Comparison of ENCODE assay signal across 8 cellular contexts in the genomic region with DNA sequence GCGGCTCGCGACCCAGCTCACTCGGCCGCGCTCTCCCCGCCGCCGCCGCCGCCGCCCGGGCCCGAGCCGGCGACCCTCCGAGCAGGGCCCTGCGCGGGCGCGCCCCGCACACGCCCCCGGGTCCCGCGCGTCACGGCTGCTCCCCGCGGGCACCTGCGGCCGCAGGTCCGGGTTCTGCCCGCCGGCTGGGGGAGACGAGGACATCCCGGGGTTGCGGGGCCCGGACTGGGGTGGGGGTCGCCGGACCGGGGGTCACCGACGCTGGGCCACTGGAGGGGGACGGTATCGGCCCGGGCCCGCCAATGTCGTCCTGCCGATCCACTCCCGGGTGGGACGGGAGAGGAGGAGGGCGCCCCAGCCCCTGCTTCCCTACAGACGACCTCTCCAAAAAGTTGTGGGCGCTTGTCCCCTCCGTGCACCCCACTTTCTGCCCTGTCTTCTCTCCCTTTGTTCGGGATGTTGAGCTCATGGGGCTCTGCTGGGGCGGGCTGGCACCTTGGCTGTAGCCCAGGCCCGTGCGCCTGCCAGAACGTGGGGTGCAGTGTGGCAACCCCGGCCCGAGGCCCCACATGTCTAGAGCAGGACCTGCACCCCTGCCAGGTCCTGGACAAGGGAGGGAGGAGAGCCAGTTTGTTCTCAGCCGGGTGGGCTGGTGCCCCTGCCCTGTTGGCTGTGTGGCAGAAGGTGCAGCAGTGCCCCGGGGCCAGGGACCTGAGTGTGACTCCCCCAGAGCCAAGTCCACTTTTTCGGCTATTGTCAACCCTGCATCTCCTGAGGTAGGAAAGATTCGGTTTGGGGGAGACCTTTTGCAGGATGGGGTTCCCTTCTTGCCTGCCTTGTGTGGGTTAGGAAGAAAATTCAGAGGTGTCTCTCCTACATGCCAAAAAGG. TPM values are rescaled to one million over a fixed set of nuclear protein-coding genes. Genes with fewer than 3 reads are reported as not detected.
DNase-seq lines count a peak whose midpoint lies in the region; ATAC-seq and TF ChIP-seq lines count a peak whose summit lies in the region.

No MANE protein-coding gene starts in this region.

- H3K36me3 ChIP-seq in A673 (ENCODE audit: insufficient read depth, low read length, poor library complexity, severe bottlenecking) (no peaks in the 10 kb centered on the region), gastroesophageal sphincter (no peaks in the 10 kb centered on the region)

- H3K27ac ChIP-seq in A673 (ENCODE audit: low read depth, low read length, poor library complexity, severe bottlenecking) (peak overlapping the region; percentile 62), gastroesophageal sphincter (peak overlapping the region; percentile 40 to 82 (median 70))

- TF ChIP-seq POLR2A in gastroesophageal sphincter (IDR thresholded peaks at IDR 0.05): no peak

- H3K4me1 Mint-ChIP-seq in activated CD8-positive, alpha-beta T cell treated with anti-CD3 and anti-CD28 coated beads, Interleukin-2, amount 10 ng/mL, durations not matched to agents 7 days and 5 days (ENCODE audit: low read depth): peaks cover 55% of the 10 kb centered on the region

- H3K9me3 Mint-ChIP-seq in activated CD8-positive, alpha-beta T cell treated with anti-CD3 and anti-CD28 coated beads, Interleukin-2, amount 10 ng/mL, durations not matched to agents 7 days and 5 days (ENCODE audit: insufficient read depth): no peaks in the 10 kb centered on the region

- peak; percentile 23 for ATAC-seq in GM21367 (IDR thresholded peaks at IDR 0.05; ENCODE audit: unreplicated experiment)
- ATAC-seq in activated CD8-positive, alpha-beta T cell treated with anti-CD3 and anti-CD28 coated beads, Interleukin-2, amount 10 ng/mL, durations not matched to agents 7 days and 5 days: peak; percentile 18
- ATAC-seq in gastroesophageal sphincter: peak; percentile 23

- no peaks in the 10 kb centered on the region for H3K27me3 Mint-ChIP-seq in activated CD8-positive, alpha-beta T cell treated with anti-CD3 and anti-CD28 coated beads, Interleukin-2, amount 10 ng/mL, durations not matched to agents 7 days and 5 days (ENCODE audit: low read depth)

- peaks cover 2% of the 10 kb centered on the region for H3K36me3 Mint-ChIP-seq in activated CD8-positive, alpha-beta T cell treated with anti-CD3 and anti-CD28 coated beads, Interleukin-2, amount 10 ng/mL, durations not matched to agents 7 days and 5 days (ENCODE audit: low read depth)

- POLR2A ChIA-PET in A673 (lab: Charles Lee; ENCODE audit: low non-redundant PET): no interaction called here
- POLR2A ChIA-PET in activated CD8-positive, alpha-beta T cell treated with anti-CD3 and anti-CD28 coated beads, Interleukin-2, amount 10 ng/mL, durations not matched to agents 7 days and 5 days (lab: Charles Lee): interaction anchor here (0.7 kb wide), 2 partner anchors 14 to 37 kb away, joined by 3 read pairs; no protein-coding TSS in a partner anchor

- no peaks in the 10 kb centered on the region for H3K9me3 ChIP-seq in A673 (ENCODE audit: low read depth, low read length, poor library complexity, severe bottlenecking)
- no peaks in the 10 kb centered on the region for H3K9me3 ChIP-seq in gastroesophageal sphincter

- peak overlapping the region; percentile 89 for H3K4me3 Mint-ChIP-seq in activated CD8-positive, alpha-beta T cell treated with anti-CD3 and anti-CD28 coated beads, Interleukin-2, amount 10 ng/mL, durations not matched to agents 7 days and 5 days

- no peak for TF ChIP-seq EP300 in gastroesophageal sphincter (IDR thresholded peaks at IDR 0.05)

- CTCF ChIA-PET in A673 (lab: Charles Lee): no interaction called here
- CTCF ChIA-PET in activated CD8-positive, alpha-beta T cell treated with anti-CD3 and anti-CD28 coated beads, Interleukin-2, amount 10 ng/mL, durations not matched to agents 7 days and 5 days (lab: Charles Lee): interaction anchor here (1.4 kb wide), 1 partner anchor 14 kb away, joined by 5 read pairs; no protein-coding TSS in a partner anchor

- no TSS peak for BruUV-seq in A673 (replicated peaks; lab: Mats Ljungman, UMichigan)

- TF ChIP-seq CTCF in A673 (conservative IDR thresholded peaks at IDR 0.05; ENCODE audit: low read depth, low read length) (no peak), gastroesophageal sphincter (IDR thresholded peaks at IDR 0.05) (no peak), retinal pigment epithelial cell (conservative IDR thresholded peaks at IDR 0.05; ENCODE audit: low read depth, low read length) (no peak)

- intact Hi-C loops in A673 (cut with micrococcal nuclease; ENCODE audit: unreplicated experiment): no loop called here

- no peaks in the 10 kb centered on the region for H3K27me3 ChIP-seq in A673 (replicated peaks; ENCODE audit: insufficient read depth, low read depth, low read length, poor library complexity)
- no peaks in the 10 kb centered on the region for H3K27me3 ChIP-seq in gastroesophageal sphincter

- H3K4me1 ChIP-seq in A673 (ENCODE audit: insufficient read depth, low read length, poor library complexity, severe bottlenecking) (peaks cover 50% of the 10 kb centered on the region), gastroesophageal sphincter (peaks cover 0 to 55% (median 40%) of the 10 kb centered on the region in 3 donors)

- H3K27ac Mint-ChIP-seq in activated CD8-positive, alpha-beta T cell treated with anti-CD3 and anti-CD28 coated beads, Interleukin-2, amount 10 ng/mL, durations not matched to agents 7 days and 5 days: peak overlapping the region; percentile 89

- WGBS in gastroesophageal sphincter (ENCODE audit: low coverage in 1 of 2), 2 donors: 2% methylated on average over 8 of the region's 67 CpGs; no CpG with 5 or more reads in 1 of the 2 donors

- no peak for DNase-seq in A673 (ENCODE audit: low spot score)
- no peak for DNase-seq in activated CD8-positive, alpha-beta T cell treated with anti-CD3 and anti-CD28 coated beads, Interleukin-2, amount 10 ng/mL, durations not matched to agents 7 days and 5 days
- no peak for DNase-seq in retinal pigment epithelial cell (ENCODE audit: low read depth)
- DNase-seq in DMS153 (lab: John Stamatoyannopoulos, UW): no peak
- DNase-seq in activated CD4-positive, CD25-positive, alpha-beta regulatory T cell (lab: John Stamatoyannopoulos, UW): no peak
- DNase-seq in medulla oblongata (ENCODE audit: extremely low spot score): no peak

- H3K4me3 ChIP-seq in A673 (ENCODE audit: low read depth, low read length, poor library complexity, severe bottlenecking): peak overlapping the region; percentile 64
- H3K4me3 ChIP-seq in gastroesophageal sphincter: peak overlapping the region; percentile 77 to 90
- peak overlapping the region; percentile 58 for H3K4me3 ChIP-seq in retinal pigment epithelial cell (ENCODE audit: low read length)

RNA-seq across cellular contexts. Expression of gene CELSR1, which starts 40.2 kb away (rescaled TPM):
- 2.3 and 3.5 TPM in 2 replicates for total RNA-seq in A673 (2021)
- total RNA-seq in activated CD8-positive, alpha-beta T cell treated with anti-CD3 and anti-CD28 coated beads, Interleukin-2, amount 10 ng/mL, durations not matched to agents 7 days and 5 days: under 1 TPM in 1 of 2 experiments, not detected in 1; 0.08 TPM
- total RNA-seq in gastroesophageal sphincter: 1 to 10 TPM; 1.7 to 4.8 (median 4.3) TPM

RNA-seq across cellular contexts. Expression of gene GRAMD4, which starts 42.6 kb away (rescaled TPM):
- total RNA-seq in A673 (2021) (18.4 and 21.3 TPM in 2 replicates), gastroesophageal sphincter (10 to 100 TPM; 10.8 to 53.3 (median 33.2) TPM)
- 10 to 100 TPM; 41.2 to 42.1 TPM for total RNA-seq in activated CD8-positive, alpha-beta T cell treated with anti-CD3 and anti-CD28 coated beads, Interleukin-2, amount 10 ng/mL, durations not matched to agents 7 days and 5 days
